In genomic region chr11:44773351-44773965, GRCh38 we compare ENCODE assay signal across 18 cellular contexts. TPM values are rescaled to one million over a fixed set of nuclear protein-coding genes. Genes with fewer than 3 reads are reported as not detected.
DNase-seq lines count a peak whose midpoint lies in the region; ATAC-seq, FAIRE-seq and TF ChIP-seq lines count a peak whose summit lies in the region.
"Had no signal": no experiment of that assay in that cellular context is flagged by ENCODE, and none has a peak within 500 bp of the region (broad histone marks: within the 10 kb centered on the region; RNA-seq: fewer than 3 reads in every experiment).

No MANE protein-coding gene starts in this region.

- TF ChIP-seq POLR2A in endothelial cell of umbilical vein (IDR thresholded peaks at IDR 0.05; ENCODE audit: low read depth, low read length) = no peak
- no peak for TF ChIP-seq POLR2A in spleen (IDR thresholded peaks at IDR 0.05)

- H3K9me1 ChIP-seq in endothelial cell of umbilical vein (replicated peaks; ENCODE audit: control insufficient read depth, extremely low read depth, insufficient read depth, low read length) = no peaks in the 10 kb centered on the region

- no peak overlapping the region for H4K8ac ChIP-seq in H9 (replicated peaks; ENCODE audit: insufficient read length, low read depth, low read length)

- H3K56ac ChIP-seq in H9 (ENCODE audit: insufficient read length, low read depth, low read length) = no peak overlapping the region

- H4K20me1 ChIP-seq in H9 (ENCODE audit: control insufficient read depth, insufficient read depth, insufficient read length) (no peaks in the 10 kb centered on the region), endothelial cell of umbilical vein (replicated peaks; ENCODE audit: control insufficient read depth, extremely low read depth, insufficient read depth, low read length) (no peaks in the 10 kb centered on the region)

- dilution Hi-C loops in endothelial cell of umbilical vein (cut with MboI; ENCODE audit: extremely low pct_ligation_motif_present, low sequenced_read_pairs) = no loop called here

- BruUV-seq in endothelial cell of umbilical vein (replicated peaks; lab: Mats Ljungman, UMichigan) = no TSS peak

- no peak overlapping the region for H3K18ac ChIP-seq in H9 (ENCODE audit: insufficient read length, low read depth, low read length)

- DNase-seq in H9 = peak; percentile 8
- DNase-seq in endothelial cell of umbilical vein (ENCODE audit: low read depth, low spot score) = no peak
- peak; percentile 23 for DNase-seq in left lobe of liver (ENCODE audit: low spot score)
- DNase-seq in spleen = peak; percentile 59
- DNase-seq in activated CD4-positive, alpha-beta T cell treated with anti-CD3 and anti-CD28 coated beads for 48 hours = no peak
- no peak for DNase-seq in NCI-H2227 treated with DMSO at 0.1 percent for 48 hours (lab: John Stamatoyannopoulos, UW)
- DNase-seq in NOMO-1 treated with DMSO at 0.1 percent for 48 hours (lab: John Stamatoyannopoulos, UW; ENCODE audit: unreplicated experiment) = no peak
- DNase-seq in GM19238 (ENCODE audit: insufficient read length, low spot score) = no peak
- DNase-seq: activated effector memory CD4-positive, alpha-beta T cell treated with Interleukin-2 at 50 U/mL for 16 hours; cerebellar nuclear complex; foreskin keratinocyte; NCI-H187; retina; SIG-M5 had no signal

- H3K14ac ChIP-seq in H9 (ENCODE audit: insufficient read depth, low read length) = no peak overlapping the region

- H3K36me3 Mint-ChIP-seq in H9 (ENCODE audit: insufficient read depth in 1 of 3, low read depth in 3 of 3) = peaks cover under 1 to 2% (median 2%) of the 10 kb centered on the region in 3 experiments; a peak in 4 of 7 replicates

- H3K27ac ChIP-seq in H9 (ENCODE audit: insufficient read length, low read depth, low read length) (no peak overlapping the region), endothelial cell of umbilical vein (ENCODE audit: insufficient read depth, low read depth, low read length) (peak overlapping the region; percentile 58), spleen (no peak overlapping the region)
- H3K27ac ChIP-seq: foreskin keratinocyte had no signal

- H3K27me3 ChIP-seq in H9 (ENCODE audit: insufficient read depth, low read length) (no peaks in the 10 kb centered on the region; the same call in 1 of the 2 replicates), endothelial cell of umbilical vein (ENCODE audit: control insufficient read depth in 2 of 2, insufficient read depth in 2 of 2, low read length in 2 of 2) (no peaks in the 10 kb centered on the region), spleen (replicated peaks in 1 of 7) (no peaks in the 10 kb centered on the region)

- no peak overlapping the region for H2BK120ac ChIP-seq in H9 (ENCODE audit: low read depth, low read length, poor library complexity, severe bottlenecking)

- H3K79me1 ChIP-seq in H9 (ENCODE audit: insufficient read depth, low read depth, low read length, poor library complexity, severe bottlenecking) = no peaks in the 10 kb centered on the region

- H2BK12ac ChIP-seq in H9 (ENCODE audit: insufficient read length, low read depth, low read length) = no peak overlapping the region

- H3K79me2 ChIP-seq in H9 (ENCODE audit: insufficient read depth, low read length) = no peaks in the 10 kb centered on the region
- no peaks in the 10 kb centered on the region for H3K79me2 ChIP-seq in endothelial cell of umbilical vein (ENCODE audit: control insufficient read depth, insufficient read depth, low read length)

- H3K9ac ChIP-seq in H9 (ENCODE audit: extremely low read depth, insufficient read length, low read length) (no peak overlapping the region), endothelial cell of umbilical vein (replicated peaks; ENCODE audit: extremely low read depth, insufficient read depth, low read length) (no peak overlapping the region)

- no CpG with 5 or more reads among the region's 9 CpGs for WGBS in H9 (ENCODE audit: extremely low coverage, insufficient read length, low lambda C conversion rate)
- 85 to 92% (median 87%) methylated on average over 9 of the region's 9 CpGs for WGBS in spleen, 5 donors

- H3K27ac Mint-ChIP-seq in H9 = no peak overlapping the region
- H3K27ac Mint-ChIP-seq: activated B cell treated with CpG ODN at 0.5 μM for 24 hours; stimulated activated naive CD8-positive, alpha-beta T cell treated with anti-CD3 and anti-CD28 coated beads, Interleukin-15, Interleukin-2, amounts not matched to agents 100 ng/mL and 50 ng/mL, for 24 hours; T-helper 1 cell treated with Interleukin-12 subunit alpha and Interleukin-12 subunit beta and Interleukin-4 antibody, amounts not matched to agents 30 μg/mL and 1 μg/mL, for 36 hours had no signal

- H3K4ac ChIP-seq in H9 (ENCODE audit: low read depth, low read length) = no peak overlapping the region

- H2AK5ac ChIP-seq in H9 (ENCODE audit: insufficient read length, low read length) = no peak overlapping the region

- H3K4me1 Mint-ChIP-seq in H9 = peaks cover 45% of the 10 kb centered on the region in 2 experiments

- no peak overlapping the region for H2BK15ac ChIP-seq in H9 (ENCODE audit: low read depth, low read length)

- peaks cover 4% of the 10 kb centered on the region for H3K27me3 Mint-ChIP-seq in H9 (ENCODE audit: low read depth)

- FAIRE-seq in endothelial cell of umbilical vein (lab: Jason Lieb, UNC) = peak; percentile 43

- H4K5ac ChIP-seq in H9 (ENCODE audit: insufficient read length, low read depth, low read length) = no peak overlapping the region

- H3K9me3 ChIP-seq in H9 (ENCODE audit: control insufficient read depth, low read depth, low read length) (no peaks in the 10 kb centered on the region), endothelial cell of umbilical vein (replicated peaks; ENCODE audit: control insufficient read depth, insufficient read depth, low read length) (no peaks in the 10 kb centered on the region), spleen (peaks cover 0 to 1% (median 0%) of the 10 kb centered on the region in 8 donors)

- peaks cover 1% of the 10 kb centered on the region in 2 experiments; a peak in 4 of 5 replicates for H3K9me3 Mint-ChIP-seq in H9
- H3K9me3 Mint-ChIP-seq: activated B cell treated with CpG ODN at 0.5 μM for 24 hours had no signal

- no peak overlapping the region for H3T11ph ChIP-seq in H9 (ENCODE audit: low read length)

- no peak overlapping the region for H2BK20ac ChIP-seq in H9 (ENCODE audit: low read depth, low read length, poor library complexity, severe bottlenecking)

- CTCF ChIA-PET in endothelial cell of umbilical vein (lab: Charles Lee) = interaction anchor here (0.6 to 5.0 kb wide), 14 partner anchors 7 to 157 kb away, joined by 3 to 34 read pairs (median 10); no protein-coding TSS in a partner anchor

- intact Hi-C loops in endothelial cell of umbilical vein (cut with micrococcal nuclease) = no loop called here
- intact Hi-C loops in spleen (cut with DNase I; ENCODE audit: low total_unique reads) = no loop called here

- no peak overlapping the region for H4K91ac ChIP-seq in H9 (ENCODE audit: insufficient read length, low read depth, low read length)

- H3K4me3 ChIP-seq in endothelial cell of umbilical vein (replicated peaks in 1 of 3; ENCODE audit: insufficient read depth in 1 of 3, low read depth in 1 of 3, low read length in 3 of 3) = no peak overlapping the region
- no peak overlapping the region for H3K4me3 ChIP-seq in spleen

- no peak overlapping the region for H3K4me2 ChIP-seq in H9 (ENCODE audit: insufficient read depth, insufficient read length, low read length)
- no peak overlapping the region for H3K4me2 ChIP-seq in endothelial cell of umbilical vein (ENCODE audit: insufficient read depth, low read length)

- H3K4me1 ChIP-seq in H9 (ENCODE audit: insufficient read depth, low read length) = peaks cover 8% of the 10 kb centered on the region; the same call in 1 of the 2 replicates
- peaks cover 21% of the 10 kb centered on the region for H3K4me1 ChIP-seq in endothelial cell of umbilical vein (ENCODE audit: control insufficient read depth, extremely low read depth, insufficient read depth, low read length)
- H3K4me1 ChIP-seq in spleen = peaks cover 0 to 18% (median 10%) of the 10 kb centered on the region in 6 donors
- H3K4me1 ChIP-seq: foreskin keratinocyte had no signal

- no peaks in the 10 kb centered on the region for H3K36me3 ChIP-seq in endothelial cell of umbilical vein (ENCODE audit: control insufficient read depth in 2 of 2, extremely low read depth in 1 of 2, insufficient read depth in 2 of 2, low read length in 2 of 2)
- H3K36me3 ChIP-seq in spleen = no peaks in the 10 kb centered on the region

- H3K4me3 Mint-ChIP-seq in H9 = no peak overlapping the region
- H3K4me3 Mint-ChIP-seq: activated B cell treated with CpG ODN at 0.5 μM for 24 hours; neural crest cell; stimulated activated naive CD8-positive, alpha-beta T cell treated with anti-CD3 and anti-CD28 coated beads, Interleukin-15, Interleukin-2, amounts not matched to agents 100 ng/mL and 50 ng/mL, for 24 hours; T-helper 1 cell treated with Interleukin-12 subunit alpha and Interleukin-12 subunit beta and Interleukin-4 antibody, amounts not matched to agents 30 μg/mL and 1 μg/mL, for 36 hours had no signal

- H3K23ac ChIP-seq in H9 (ENCODE audit: insufficient read length, low read depth, low read length) = no peak overlapping the region

- no peak for ATAC-seq in left lobe of liver
- ATAC-seq: foreskin keratinocyte had no signal

- TF ChIP-seq CTCF in H9 (conservative IDR thresholded peaks at IDR 0.05) = no peak
- no peak for TF ChIP-seq CTCF in endothelial cell of umbilical vein (IDR thresholded peaks at IDR 0.05; ENCODE audit: extremely low read depth in 1 of 2, insufficient read depth in 1 of 2, low read depth in 1 of 2, low read length in 2 of 2)
- no peak for TF ChIP-seq CTCF in spleen (IDR thresholded peaks at IDR 0.05 in 8 of 11, conservative IDR thresholded peaks at IDR 0.05 in 3 of 11)

- H3K23me2 ChIP-seq in H9 (ENCODE audit: insufficient read length, low read depth, low read length, poor library complexity, severe bottlenecking) = no peaks in the 10 kb centered on the region

- H2BK5ac ChIP-seq in H9 (ENCODE audit: insufficient read length, low read length) = no peak overlapping the region

- H2AFZ ChIP-seq in H9 (ENCODE audit: low read length) (no peak overlapping the region), endothelial cell of umbilical vein (ENCODE audit: low read depth, low read length) (no peak overlapping the region)

- POLR2A ChIA-PET in endothelial cell of umbilical vein (lab: Charles Lee) = interaction anchor here (0.7 to 1.5 kb wide), 2 partner anchors 12 to 43 kb away, joined by 3 to 4 read pairs; no protein-coding TSS in a partner anchor

RNA-seq across cellular contexts. Expression of gene TSPAN18, which starts 46.7 kb away (rescaled TPM):
- total RNA-seq in H9 (2021) (25.3 and 26.5 TPM in 2 replicates), endothelial cell of umbilical vein (65.3 and 118 TPM in 2 replicates), left lobe of liver (4.2 TPM), spleen (10 to 100 TPM; 16.5 to 47.5 (median 24.0) TPM)
- polyA plus RNA-seq in endothelial cell of umbilical vein (32.0 and 32.2 TPM in 2 replicates), spleen (1 to 10 TPM; 2.1 to 7.9 (median 3.1) TPM)
- polyA plus RNA-seq in endothelial cell of umbilical vein (2011; cell fraction: cytosol; rRNA removed) = 33.8 and 34.6 TPM in 2 replicates
- 35.4 and 41.3 TPM in 2 replicates for polyA plus RNA-seq in endothelial cell of umbilical vein (2011; cell fraction: nucleus; rRNA removed)
- polyA plus RNA-seq in endothelial cell of umbilical vein (2012) = 47.4 and 77.2 TPM in 2 replicates
- polyA minus RNA-seq in endothelial cell of umbilical vein = 36.1 and 38.9 TPM in 2 replicates
- not detected for polyA minus RNA-seq in endothelial cell of umbilical vein (2011; cell fraction: cytosol; rRNA and poly(A)+ RNA removed)
- polyA minus RNA-seq in endothelial cell of umbilical vein (2011; cell fraction: nucleus; rRNA and poly(A)+ RNA removed) = 37.1 and 37.9 TPM in 2 replicates
- polyA plus RNA-seq: foreskin keratinocyte had no signal

Comparison
In these comparisons a context has a peak if more than half of its experiments do, and no peak if none do; other contexts are left out.
1. DNase-seq: peak in H9 (single experiment), left lobe of liver (single experiment) and spleen (single experiment); none in endothelial cell of umbilical vein (single experiment), activated CD4-positive, alpha-beta T cell treated with anti-CD3 and anti-CD28 coated beads for 48 hours (single experiment), NCI-H2227 treated with DMSO at 0.1 percent for 48 hours (single experiment), NOMO-1 treated with DMSO at 0.1 percent for 48 hours (single experiment) and GM19238 (single experiment).